ENCODE assay signal across 20 cellular contexts in genomic region chr2:47145466-47145865, GRCh38. TPM values are rescaled to one million over a fixed set of nuclear protein-coding genes. Genes with fewer than 3 reads are reported as not detected.
DNase-seq lines count a peak whose midpoint lies in the region; ATAC-seq, FAIRE-seq and TF ChIP-seq lines count a peak whose summit lies in the region.
"Had no signal": no experiment of that assay in that cellular context is flagged by ENCODE, and none has a peak within 500 bp of the region (broad histone marks: within the 10 kb centered on the region; RNA-seq: fewer than 3 reads in every experiment).

No MANE protein-coding gene starts in this region.

- H3K36me3 ChIP-seq in IMR-90 (ENCODE audit: control insufficient read depth, insufficient read depth, low read length) = peaks cover 26% of the 10 kb centered on the region
- H3K36me3 ChIP-seq in keratinocyte (ENCODE audit: control insufficient read depth in 2 of 2, extremely low read depth in 1 of 2, insufficient read depth in 2 of 2, low read length in 2 of 2) = peaks cover 14 to 18% of the 10 kb centered on the region in 2 experiments

- H3K79me1 ChIP-seq in IMR-90 (ENCODE audit: low read depth in 1 of 2, low read length in 2 of 2) = peaks cover 3 to 43% of the 10 kb centered on the region in 2 experiments; a peak in 3 of 4 replicates

- H3K79me2 ChIP-seq in keratinocyte (ENCODE audit: control insufficient read depth, insufficient read depth, low read length) = no peaks in the 10 kb centered on the region

- H3K9me3 ChIP-seq in IMR-90 (ENCODE audit: control insufficient read depth, insufficient read depth, low read length) (no peaks in the 10 kb centered on the region), keratinocyte (ENCODE audit: control insufficient read depth, low read depth, low read length) (no peaks in the 10 kb centered on the region)

- H4K91ac ChIP-seq in IMR-90 (ENCODE audit: insufficient read depth, low read depth, low read length) = no peak overlapping the region

- intact Hi-C loops in IMR-90 (cut with micrococcal nuclease) = no loop called here

- H2BK15ac ChIP-seq in IMR-90 (ENCODE audit: low read depth, low read length) = no peak overlapping the region

- CTCF ChIA-PET in IMR-90 (lab: Yijun Ruan, JAX) = no interaction called here

- no peak overlapping the region for H3K56ac ChIP-seq in IMR-90 (ENCODE audit: extremely low read depth, insufficient read depth, low read length)

- TF ChIP-seq POLR2A in IMR-90 (IDR thresholded peaks at IDR 0.05; ENCODE audit: low read depth, low read length) = no peak

- H2AK5ac ChIP-seq in IMR-90 (ENCODE audit: low read depth, low read length) = no peak overlapping the region

- FAIRE-seq in keratinocyte (lab: Jason Lieb, UNC) = peak; percentile 13
- FAIRE-seq: A204.1, H1, K562 had no signal

- ATAC-seq in IMR-90 (ENCODE audit: low read depth) = no peak
- no peak for ATAC-seq in HG03039 (IDR thresholded peaks at IDR 0.05; ENCODE audit: unreplicated experiment)
- no peak for ATAC-seq in HG03354 (IDR thresholded peaks at IDR 0.05; ENCODE audit: poor library complexity, severe bottlenecking, unreplicated experiment)
- no peak for ATAC-seq in GM19328 (IDR thresholded peaks at IDR 0.05; ENCODE audit: unreplicated experiment)
- ATAC-seq: K562 had no signal

- H2AFZ ChIP-seq in IMR-90 (replicated peaks; ENCODE audit: low read length, poor library complexity) (no peak overlapping the region), keratinocyte (ENCODE audit: control insufficient read depth, low read length) (peak overlapping the region; percentile 14)

- DNase-seq in IMR-90 = no peak
- peak; percentile 64 for DNase-seq in epithelial cell of esophagus (ENCODE audit: low read depth)
- DNase-seq in keratinocyte (ENCODE audit: low read depth, low spot score) = no peak
- DNase-seq in renal cortical epithelial cell (ENCODE audit: low read depth) = peak; percentile 75
- DNase-seq: AML-193; Caco-2; CD4-positive, alpha-beta T cell; DMS153; DMS79; GDM1; H9 had no signal

- no peak overlapping the region for H2BK120ac ChIP-seq in IMR-90 (ENCODE audit: low read depth, low read length)

- H3K27me3 ChIP-seq in IMR-90 (ENCODE audit: control insufficient read depth, insufficient read depth, low read length) (no peaks in the 10 kb centered on the region), keratinocyte (ENCODE audit: control insufficient read depth, extremely low read depth, insufficient read depth, low read length) (no peaks in the 10 kb centered on the region)

- dilution Hi-C loops in IMR-90 (cut with HindIII; ENCODE audit: low sequenced_read_pairs, unreplicated experiment) (no loop called here), keratinocyte (cut with MboI; ENCODE audit: extremely low pct_ligation_motif_present, low sequenced_read_pairs) (no loop called here)

- no peak overlapping the region for H3K18ac ChIP-seq in IMR-90 (ENCODE audit: low read depth, low read length)

- peaks cover 3% of the 10 kb centered on the region; the same call in 1 of the 2 replicates for H3K9me1 ChIP-seq in IMR-90 (ENCODE audit: insufficient read depth, low read length)
- no peaks in the 10 kb centered on the region for H3K9me1 ChIP-seq in keratinocyte (ENCODE audit: control insufficient read depth, extremely low read depth, insufficient read depth, low read length)

- no peak overlapping the region for H2BK20ac ChIP-seq in IMR-90 (ENCODE audit: low read depth, low read length)

- H3K9ac ChIP-seq in IMR-90 (ENCODE audit: low read depth, low read length) (no peak overlapping the region), keratinocyte (ENCODE audit: control insufficient read depth, extremely low read depth, insufficient read depth, low read length) (no peak overlapping the region)

- H3K4me1 ChIP-seq in IMR-90 (ENCODE audit: control insufficient read depth, insufficient read depth, low read length) = no peaks in the 10 kb centered on the region
- peaks cover 21% of the 10 kb centered on the region for H3K4me1 ChIP-seq in keratinocyte (ENCODE audit: control insufficient read depth, extremely low read depth, insufficient read depth, low read length)

- no TSS peak for BruUV-seq in IMR-90 (replicated peaks; lab: Mats Ljungman, UMichigan)

- in situ Hi-C loops in IMR-90 (cut with MboI; ENCODE audit: low sequenced_read_pairs) = no loop called here

- no peak for TF ChIP-seq RAD21 in IMR-90 (IDR thresholded peaks at IDR 0.05; ENCODE audit: low read length)

- H3K4ac ChIP-seq in IMR-90 (ENCODE audit: low read depth, low read length) = 0 out of 2 replicates have a peak overlapping the region, but pooled peaks have one; percentile 21

- POLR2A ChIA-PET in IMR-90 (lab: Charles Lee; ENCODE audit: unreplicated experiment) = no interaction called here

- no peak overlapping the region for H4K5ac ChIP-seq in IMR-90 (ENCODE audit: low read depth, low read length)

- H2BK5ac ChIP-seq in IMR-90 (ENCODE audit: low read depth, low read length, poor library complexity, severe bottlenecking) = no peak overlapping the region

- no CpG with 5 or more reads among the region's 1 CpG for WGBS in IMR-90 (ENCODE audit: extremely low coverage in 2 of 2, insufficient read length in 1 of 2), 2 experiments

- TF ChIP-seq CTCF in IMR-90 (conservative IDR thresholded peaks at IDR 0.05; ENCODE audit: low read depth, low read length) = no peak
- TF ChIP-seq CTCF in epithelial cell of esophagus (IDR thresholded peaks at IDR 0.05; ENCODE audit: insufficient read depth, low read depth, low read length, missing control alignments) = no peak
- TF ChIP-seq CTCF in keratinocyte (optimal IDR thresholded peaks at IDR 0.05 in 1 of 3, IDR thresholded peaks at IDR 0.05 in 1 of 3, conservative IDR thresholded peaks at IDR 0.05 in 1 of 3; ENCODE audit: extremely low read depth in 1 of 3, insufficient read depth in 2 of 3, low read length in 3 of 3) = no peak

- H3K4me3 ChIP-seq in IMR-90 (ENCODE audit: insufficient read depth, low read depth, low read length) (no peak overlapping the region), epithelial cell of esophagus (ENCODE audit: low read length) (no peak overlapping the region), keratinocyte (ENCODE audit: control insufficient read depth in 2 of 3, extremely low read depth in 1 of 3, insufficient read depth in 2 of 3, low read depth in 1 of 3, low read length in 3 of 3) (no peak overlapping the region)
- H3K4me3 ChIP-seq: K562 had no signal

- no peak overlapping the region for H3K14ac ChIP-seq in IMR-90 (replicated peaks; ENCODE audit: low read depth, low read length)

- H3K4me2 ChIP-seq in IMR-90 (ENCODE audit: low read depth, low read length) = no peak overlapping the region
- no peak overlapping the region for H3K4me2 ChIP-seq in keratinocyte (ENCODE audit: control insufficient read depth, extremely low read depth, insufficient read depth, low read depth, low read length)

- H3K27ac ChIP-seq in IMR-90 (ENCODE audit: insufficient read depth, low read length) (no peak overlapping the region), keratinocyte (ENCODE audit: control insufficient read depth, insufficient read depth, low read length) (peak overlapping the region; percentile 81)
- H3K27ac ChIP-seq: C4-2B, HL-60 had no signal

- no peak overlapping the region for H4K8ac ChIP-seq in IMR-90 (ENCODE audit: low read depth in 2 of 2, low read length in 2 of 2)

- H2AK9ac ChIP-seq in IMR-90 (replicated peaks; ENCODE audit: low read depth, low read length, poor library complexity) = no peak overlapping the region

- no peak overlapping the region for H3K23ac ChIP-seq in IMR-90 (ENCODE audit: low read depth, low read length)

- no peaks in the 10 kb centered on the region for H4K20me1 ChIP-seq in IMR-90 (ENCODE audit: insufficient read depth, low read length)
- no peaks in the 10 kb centered on the region for H4K20me1 ChIP-seq in keratinocyte (ENCODE audit: control insufficient read depth, extremely low read depth, insufficient read depth, low read length)

TF ChIP-seq in IMR-90, 13 proteins besides CTCF, POLR2A, EP300 and RAD21 (continues in another document):
- TF ChIP-seq RFX5 (IDR thresholded peaks at IDR 0.05; ENCODE audit: low read depth, low read length) (no peak), CEBPB (IDR thresholded peaks at IDR 0.05; ENCODE audit: low read depth, low read length) (no peak), CHD1 (IDR thresholded peaks at IDR 0.05; ENCODE audit: low read depth, low read length) (no peak), MXI1 (IDR thresholded peaks at IDR 0.05; ENCODE audit: borderline replicate concordance, low read depth, low read length) (no peak), SMC3 (IDR thresholded peaks at IDR 0.05; ENCODE audit: low read depth, low read length) (no peak), RCOR1 (IDR thresholded peaks at IDR 0.05; ENCODE audit: insufficient replicate concordance, low read length) (no peak), NFE2L2 (IDR thresholded peaks at IDR 0.05; ENCODE audit: low read depth, low read length) (no peak)

RNA-seq across cellular contexts. Expression of gene STPG4, which starts 9.6 kb away (rescaled TPM):
- total RNA-seq in IMR-90 (2012; rRNA removed) (0.18 and 0.28 TPM in 2 replicates), renal cortical epithelial cell (0.20 and 0.52 TPM in 2 replicates)
- polyA plus RNA-seq in IMR-90 (2012; rRNA removed) (0.06 and 0.12 TPM in 2 replicates), keratinocyte (0.26 TPM in 1 of 3 replicates, not detected in the others)
- not detected in 2 replicates for polyA plus RNA-seq in IMR-90 (2012; cell fraction: cytosol; rRNA removed)
- 0.18 and 0.49 TPM in 2 replicates for polyA plus RNA-seq in IMR-90 (2012; cell fraction: nucleus; rRNA removed; ENCODE audit: low replicate concordance)
- polyA plus RNA-seq in keratinocyte (2011; ENCODE audit: low read depth) = not detected
- not detected in 2 replicates for polyA plus RNA-seq in keratinocyte (2011; cell fraction: cytosol; rRNA removed)
- polyA plus RNA-seq in keratinocyte (2011; cell fraction: nucleus; rRNA removed) = 0.24 and 0.27 TPM in 2 replicates
- polyA plus RNA-seq in keratinocyte (2012; ENCODE audit: low replicate concordance) = 0.28 TPM in 1 of 2 replicates, not detected in the other
- polyA minus RNA-seq in keratinocyte = 0.46 TPM in 1 of 3 replicates, not detected in the others
- polyA minus RNA-seq in keratinocyte (2011; cell fraction: cytosol; rRNA and poly(A)+ RNA removed) = not detected
- polyA minus RNA-seq in keratinocyte (2011; cell fraction: nucleus; rRNA and poly(A)+ RNA removed) = 0.39 TPM in 1 of 2 replicates, not detected in the other
- total RNA-seq: CD4-positive, alpha-beta T cell; Daoy had no signal
- polyA plus RNA-seq: H1 had no signal

RNA-seq across cellular contexts. Expression of gene CALM2, which starts 30.8 kb away (rescaled TPM):
- total RNA-seq in IMR-90 (2012; rRNA removed) = 290 and 1,344 TPM in 2 replicates
- 774 and 970 TPM in 2 replicates for polyA plus RNA-seq in IMR-90 (2012; rRNA removed)
- 56.0 and 99.9 TPM in 2 replicates for polyA plus RNA-seq in IMR-90 (2012; cell fraction: cytosol; rRNA removed)
- 20.2 and 214 TPM in 2 replicates for polyA plus RNA-seq in IMR-90 (2012; cell fraction: nucleus; rRNA removed; ENCODE audit: low replicate concordance)
- 363 to 762 TPM (median 668 TPM) in 3 replicates for polyA plus RNA-seq in keratinocyte
- 1,423 TPM for polyA plus RNA-seq in keratinocyte (2011; ENCODE audit: low read depth)
- 571 and 866 TPM in 2 replicates for polyA plus RNA-seq in keratinocyte (2011; cell fraction: cytosol; rRNA removed)
- polyA plus RNA-seq in keratinocyte (2011; cell fraction: nucleus; rRNA removed) = 235 and 430 TPM in 2 replicates
- 468 and 705 TPM in 2 replicates for polyA plus RNA-seq in keratinocyte (2012; ENCODE audit: low replicate concordance)
- polyA minus RNA-seq in keratinocyte = 31.4 to 266 TPM (median 101 TPM) in 3 replicates
- polyA minus RNA-seq in keratinocyte (2011; cell fraction: cytosol; rRNA and poly(A)+ RNA removed) = 158 TPM
- 48.5 and 107 TPM in 2 replicates for polyA minus RNA-seq in keratinocyte (2011; cell fraction: nucleus; rRNA and poly(A)+ RNA removed)
- total RNA-seq in renal cortical epithelial cell = 1,076 and 1,878 TPM in 2 replicates

Comparison
In these comparisons a context has a peak if more than half of its experiments do, and no peak if none do; other contexts are left out.
1. DNase-seq: peak in epithelial cell of esophagus (single experiment) and renal cortical epithelial cell (single experiment); none in IMR-90 (single experiment) and keratinocyte (single experiment).